Comparison of ENCODE assay signal across 9 cellular contexts in the genomic region with DNA sequence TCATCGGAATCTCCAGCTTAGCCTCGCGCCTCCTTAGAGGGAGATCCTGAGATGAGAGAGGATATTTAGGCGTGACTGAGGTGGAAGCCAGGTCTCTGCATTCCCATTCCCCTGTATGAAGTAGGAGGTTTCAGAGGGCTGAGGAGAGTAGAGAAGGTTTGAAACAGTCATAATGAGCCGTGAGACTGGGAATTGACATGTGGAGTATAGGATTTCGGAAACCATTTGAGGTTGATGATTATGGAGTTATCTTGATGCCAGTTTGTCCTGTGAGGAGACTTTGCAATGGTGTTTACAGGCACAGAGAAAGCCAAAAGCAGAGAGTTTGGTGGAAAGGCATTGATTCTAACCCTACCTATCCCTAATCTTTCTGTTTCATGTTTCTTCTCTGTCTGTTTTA. TPM values are rescaled to one million over a fixed set of nuclear protein-coding genes. Genes with fewer than 3 reads are reported as not detected.
A peak's percentile ranks its signal among the peaks of the same experiment; 100 is the strongest.
DNase-seq lines count a peak whose midpoint lies in the region; ATAC-seq and TF ChIP-seq lines count a peak whose summit lies in the region.
"Had no signal": no experiment of that assay in that cellular context is flagged by ENCODE, and none has a peak within 500 bp of the region (broad histone marks: within the 10 kb centered on the region; RNA-seq: fewer than 3 reads in every experiment).

No MANE protein-coding gene starts in this region.

- peak overlapping the region; percentile 86 to 94 (median 88) for H3K4me3 Mint-ChIP-seq in CD4-positive, CD25-positive, alpha-beta regulatory T cell

- H3K9me3 ChIP-seq in CD4-positive, CD25-positive, alpha-beta regulatory T cell (ENCODE audit: control insufficient read depth in 2 of 2, low read length in 2 of 2), result no peaks in the 10 kb centered on the region
- H3K9me3 ChIP-seq in MM.1S (replicated peaks; ENCODE audit: insufficient read depth, low read length), result no peaks in the 10 kb centered on the region
- no peaks in the 10 kb centered on the region for H3K9me3 ChIP-seq in effector memory CD4-positive, alpha-beta T cell (ENCODE audit: control insufficient read depth, low read length)
- H3K9me3 ChIP-seq in neural cell (ENCODE audit: low read length), result no peaks in the 10 kb centered on the region

- H4K20me1 ChIP-seq in MM.1S (ENCODE audit: insufficient read depth, low read length), result no peaks in the 10 kb centered on the region
- no peaks in the 10 kb centered on the region for H4K20me1 ChIP-seq in neural cell (ENCODE audit: insufficient read depth)

- no peak for TF ChIP-seq RAD21 in neural cell (conservative IDR thresholded peaks at IDR 0.05)

- no peaks in the 10 kb centered on the region for H3K9me2 ChIP-seq in MM.1S (replicated peaks; ENCODE audit: insufficient read depth, low read length)
- no peaks in the 10 kb centered on the region for H3K9me2 ChIP-seq in neural cell (ENCODE audit: insufficient read depth, low read length)

- peaks cover 9% of the 10 kb centered on the region for H3K36me3 Mint-ChIP-seq in CD4-positive, CD25-positive, alpha-beta regulatory T cell

- H3K27ac ChIP-seq in CD4-positive, CD25-positive, alpha-beta regulatory T cell (ENCODE audit: insufficient read depth, low read length, poor library complexity, severe bottlenecking), result peak overlapping the region; percentile 23
- no peak overlapping the region for H3K27ac ChIP-seq in MM.1S (ENCODE audit: low read length)
- no peak overlapping the region for H3K27ac ChIP-seq in effector memory CD4-positive, alpha-beta T cell (ENCODE audit: insufficient read depth, low read length, poor library complexity, severe bottlenecking)
- no peak overlapping the region for H3K27ac ChIP-seq in neural cell (ENCODE audit: low read length)

- peaks cover 51% of the 10 kb centered on the region for H3K4me1 ChIP-seq in CD4-positive, CD25-positive, alpha-beta regulatory T cell (ENCODE audit: control insufficient read depth, insufficient read depth, low read length, poor library complexity, severe bottlenecking)
- peaks cover 12% of the 10 kb centered on the region for H3K4me1 ChIP-seq in MM.1S (ENCODE audit: low read length)
- H3K4me1 ChIP-seq in effector memory CD4-positive, alpha-beta T cell (ENCODE audit: control insufficient read depth, insufficient read depth, low read length, poor library complexity, severe bottlenecking), result peaks cover 12% of the 10 kb centered on the region

- no peak for TF ChIP-seq CTCF in MM.1S (IDR thresholded peaks at IDR 0.05; ENCODE audit: low read length)
- TF ChIP-seq CTCF in neural cell (IDR thresholded peaks at IDR 0.05; ENCODE audit: poor library complexity, severe bottlenecking), result no peak

- DNase-seq in CD4-positive, CD25-positive, alpha-beta regulatory T cell, result no peak
- DNase-seq in MM.1S, result no peak
- no peak for DNase-seq in effector memory CD4-positive, alpha-beta T cell
- DNase-seq in NCI-H2029 treated with DMSO at 0.1 percent for 48 hours (lab: John Stamatoyannopoulos, UW), result no peak
- DNase-seq: NCI-H1694 had no signal

- H3K27me3 ChIP-seq in CD4-positive, CD25-positive, alpha-beta regulatory T cell (ENCODE audit: control insufficient read depth, insufficient read depth, low read length), result no peaks in the 10 kb centered on the region
- H3K27me3 ChIP-seq in MM.1S (replicated peaks; ENCODE audit: insufficient read depth, low read length) (no peaks in the 10 kb centered on the region), neural cell (ENCODE audit: insufficient read depth, low read depth, low read length) (peaks cover 17% of the 10 kb centered on the region)
- H3K27me3 ChIP-seq in effector memory CD4-positive, alpha-beta T cell (replicated peaks; ENCODE audit: control insufficient read depth, insufficient read depth, low read length, poor library complexity, severe bottlenecking), result no peaks in the 10 kb centered on the region

- H3K79me2 ChIP-seq in MM.1S (ENCODE audit: low read length), result peaks cover 12% of the 10 kb centered on the region; the same call in 1 of the 2 replicates
- no peaks in the 10 kb centered on the region for H3K79me2 ChIP-seq in neural cell (replicated peaks; ENCODE audit: insufficient read depth, low read length)

- TF ChIP-seq EP300 in neural cell (conservative IDR thresholded peaks at IDR 0.05; ENCODE audit: poor library complexity, severe bottlenecking), result no peak

- peaks cover 18% of the 10 kb centered on the region for H3F3A ChIP-seq in MM.1S (ENCODE audit: insufficient read depth, low read length)
- no peaks in the 10 kb centered on the region for H3F3A ChIP-seq in neural cell (ENCODE audit: insufficient read depth, low read length, poor library complexity, severe bottlenecking)

- H3K4me2 ChIP-seq in MM.1S (ENCODE audit: low read depth, low read length), result peak overlapping the region; percentile 86; the same call in 1 of the 2 replicates
- H3K4me2 ChIP-seq in neural cell (ENCODE audit: low read length), result peak overlapping the region; percentile 25

- peak overlapping the region; percentile 92 for H3K4me3 ChIP-seq in CD4-positive, CD25-positive, alpha-beta regulatory T cell (ENCODE audit: low read depth, low read length)
- H3K4me3 ChIP-seq in MM.1S (ENCODE audit: low read length) (peak overlapping the region; percentile 69; the same call in 1 of the 2 replicates), neural cell (ENCODE audit: low read length) (peak overlapping the region; percentile 75)
- H3K4me3 ChIP-seq in effector memory CD4-positive, alpha-beta T cell (ENCODE audit: insufficient read depth, low read depth, low read length, poor library complexity, severe bottlenecking), result peak overlapping the region; percentile 60

- H3K27ac Mint-ChIP-seq in CD4-positive, CD25-positive, alpha-beta regulatory T cell, result peak overlapping the region in 2 of 3 donors; percentile 66 to 80

- H3K4me1 Mint-ChIP-seq in CD4-positive, CD25-positive, alpha-beta regulatory T cell, result peaks cover 4 to 65% (median 35%) of the 10 kb centered on the region in 4 donors

- no peaks in the 10 kb centered on the region for H3K36me3 ChIP-seq in CD4-positive, CD25-positive, alpha-beta regulatory T cell (ENCODE audit: control insufficient read depth, insufficient read depth, low read length)
- H3K36me3 ChIP-seq in MM.1S (replicated peaks; ENCODE audit: insufficient read depth, low read length) (no peaks in the 10 kb centered on the region), neural cell (ENCODE audit: insufficient read depth, low read length) (no peaks in the 10 kb centered on the region)
- no peaks in the 10 kb centered on the region for H3K36me3 ChIP-seq in effector memory CD4-positive, alpha-beta T cell (ENCODE audit: control insufficient read depth, insufficient read depth, low read length)

- no peaks in the 10 kb centered on the region for H3K9me3 Mint-ChIP-seq in CD4-positive, CD25-positive, alpha-beta regulatory T cell

- no peaks in the 10 kb centered on the region for H3K27me3 Mint-ChIP-seq in CD4-positive, CD25-positive, alpha-beta regulatory T cell

- no peak for ATAC-seq in CD4-positive, CD25-positive, alpha-beta regulatory T cell (ENCODE audit: low read depth in 2 of 2)
- ATAC-seq in GM21528 (IDR thresholded peaks at IDR 0.05; ENCODE audit: low FRiP score, unreplicated experiment), result no peak
- no peak for ATAC-seq in HG03457 (IDR thresholded peaks at IDR 0.05; ENCODE audit: unreplicated experiment)
- ATAC-seq in GM21367 (IDR thresholded peaks at IDR 0.05; ENCODE audit: unreplicated experiment), result no peak

- H3K9ac ChIP-seq in MM.1S (ENCODE audit: low read length) (no peak overlapping the region), neural cell (ENCODE audit: low read length) (peak overlapping the region; percentile 58)

- H2AFZ ChIP-seq in MM.1S (ENCODE audit: low read length) (no peak overlapping the region), neural cell (ENCODE audit: low read depth, low read length) (no peak overlapping the region)

TF ChIP-seq in neural cell, 6 proteins besides CTCF, POLR2A, EP300 and RAD21:
- TF ChIP-seq TAF1 (IDR thresholded peaks at IDR 0.05; ENCODE audit: low read depth), result no peak
- TF ChIP-seq MXI1 (conservative IDR thresholded peaks at IDR 0.05; ENCODE audit: poor library complexity, severe bottlenecking), result no peak
- no peak for TF ChIP-seq SMC3 (conservative IDR thresholded peaks at IDR 0.05; ENCODE audit: poor library complexity)
- no peak for TF ChIP-seq POLR2AphosphoS5 (IDR thresholded peaks at IDR 0.05)
- TF ChIP-seq, protein P1, sequence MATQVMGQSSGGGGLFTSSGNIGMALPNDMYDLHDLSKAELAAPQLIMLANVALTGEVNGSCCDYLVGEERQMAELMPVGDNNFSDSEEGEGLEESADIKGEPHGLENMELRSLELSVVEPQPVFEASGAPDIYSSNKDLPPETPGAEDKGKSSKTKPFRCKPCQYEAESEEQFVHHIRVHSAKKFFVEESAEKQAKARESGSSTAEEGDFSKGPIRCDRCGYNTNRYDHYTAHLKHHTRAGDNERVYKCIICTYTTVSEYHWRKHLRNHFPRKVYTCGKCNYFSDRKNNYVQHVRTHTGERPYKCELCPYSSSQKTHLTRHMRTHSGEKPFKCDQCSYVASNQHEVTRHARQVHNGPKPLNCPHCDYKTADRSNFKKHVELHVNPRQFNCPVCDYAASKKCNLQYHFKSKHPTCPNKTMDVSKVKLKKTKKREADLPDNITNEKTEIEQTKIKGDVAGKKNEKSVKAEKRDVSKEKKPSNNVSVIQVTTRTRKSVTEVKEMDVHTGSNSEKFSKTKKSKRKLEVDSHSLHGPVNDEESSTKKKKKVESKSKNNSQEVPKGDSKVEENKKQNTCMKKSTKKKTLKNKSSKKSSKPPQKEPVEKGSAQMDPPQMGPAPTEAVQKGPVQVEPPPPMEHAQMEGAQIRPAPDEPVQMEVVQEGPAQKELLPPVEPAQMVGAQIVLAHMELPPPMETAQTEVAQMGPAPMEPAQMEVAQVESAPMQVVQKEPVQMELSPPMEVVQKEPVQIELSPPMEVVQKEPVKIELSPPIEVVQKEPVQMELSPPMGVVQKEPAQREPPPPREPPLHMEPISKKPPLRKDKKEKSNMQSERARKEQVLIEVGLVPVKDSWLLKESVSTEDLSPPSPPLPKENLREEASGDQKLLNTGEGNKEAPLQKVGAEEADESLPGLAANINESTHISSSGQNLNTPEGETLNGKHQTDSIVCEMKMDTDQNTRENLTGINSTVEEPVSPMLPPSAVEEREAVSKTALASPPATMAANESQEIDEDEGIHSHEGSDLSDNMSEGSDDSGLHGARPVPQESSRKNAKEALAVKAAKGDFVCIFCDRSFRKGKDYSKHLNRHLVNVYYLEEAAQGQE (IDR thresholded peaks at IDR 0.05; ENCODE audit: borderline replicate concordance), result no peak
- no peak for TF ChIP-seq EZH2 (IDR thresholded peaks at IDR 0.05; ENCODE audit: borderline replicate concordance, insufficient read depth, low read length, poor library complexity, severe bottlenecking)

RNA-seq across cellular contexts. Expression of a gene that starts 2.0 kb away (rescaled TPM):
- total RNA-seq in CD4-positive, CD25-positive, alpha-beta regulatory T cell, result 19.5 TPM
- polyA plus RNA-seq in CD4-positive, CD25-positive, alpha-beta regulatory T cell, result 10 to 100 TPM; 34.6 to 41.0 (median 37.8) TPM
- 4.9 and 6.2 TPM in 2 replicates for polyA plus RNA-seq in neural cell
- 4.4 and 5.0 TPM in 2 replicates for polyA minus RNA-seq in neural cell

RNA-seq across cellular contexts. Expression of a gene that starts 30.4 kb away (rescaled TPM):
- 3.6 TPM for total RNA-seq in CD4-positive, CD25-positive, alpha-beta regulatory T cell
- 1 to 10 TPM in 3 of 4 donors, under 1 TPM in 1; 0.57 to 3.2 (median 2.4) TPM for polyA plus RNA-seq in CD4-positive, CD25-positive, alpha-beta regulatory T cell
- 7.2 and 10.8 TPM in 2 replicates for polyA plus RNA-seq in neural cell
- 12.5 and 14.4 TPM in 2 replicates for polyA minus RNA-seq in neural cell
